ENCODE assay signal across 8 cellular contexts in genomic region chrX:39242187-39242586, GRCh38.
DNase-seq lines count a peak whose midpoint lies in the region; ATAC-seq and TF ChIP-seq lines count a peak whose summit lies in the region.

No MANE protein-coding gene starts in this region.

- DNase-seq in EH (ENCODE audit: low read depth), result peak; percentile 4
- DNase-seq in KBM-7, result peak; percentile 53
- no peak for DNase-seq in RWPE2 (ENCODE audit: low spot score)
- no peak for DNase-seq in glutamatergic neuron
- DNase-seq in thyroid gland, result peak; percentile 9 to 23
- no peak for DNase-seq in ACHN
- DNase-seq in DMS114 treated with DMSO at 0.1 percent for 48 hours (lab: John Stamatoyannopoulos, UW; ENCODE audit: unreplicated experiment), result no peak
- no peak for DNase-seq in HuH-7.5 (ENCODE audit: low spot score)

- 60 to 81% methylated on average over 1 of the region's 1 CpG for WGBS in thyroid gland, 2 donors

- TF ChIP-seq CTCF in RWPE2 (IDR thresholded peaks at IDR 0.05; ENCODE audit: poor library complexity, severe bottlenecking), result peak; percentile 49
- TF ChIP-seq CTCF in glutamatergic neuron (IDR thresholded peaks at IDR 0.05; ENCODE audit: partially characterized antibody, unreplicated experiment), result peak; percentile 52
- TF ChIP-seq CTCF in thyroid gland (IDR thresholded peaks at IDR 0.05), result peak in 3 of 6 experiments; percentile 34 to 47 (median 43)

- H3K9me3 Mint-ChIP-seq in glutamatergic neuron (ENCODE audit: unreplicated experiment), result peaks cover 1% of the 10 kb centered on the region

- H3K36me3 Mint-ChIP-seq in glutamatergic neuron (ENCODE audit: unreplicated experiment), result no peaks in the 10 kb centered on the region

- peak; percentile 62; the same call in 1 of the 3 replicates for ATAC-seq in RWPE2 (ENCODE audit: low read depth)

- H3K27ac ChIP-seq in RWPE2 (ENCODE audit: poor library complexity, severe bottlenecking) (no peak overlapping the region), thyroid gland (no peak overlapping the region)

- intact Hi-C loops in thyroid gland (cut with DNase I), result no loop called here

- no peak overlapping the region for H3K27ac Mint-ChIP-seq in glutamatergic neuron (ENCODE audit: unreplicated experiment)

- H3K27me3 ChIP-seq in RWPE2 (ENCODE audit: insufficient read depth, poor library complexity, severe bottlenecking) (no peaks in the 10 kb centered on the region), thyroid gland (no peaks in the 10 kb centered on the region)

- H3K36me3 ChIP-seq in RWPE2 (ENCODE audit: low read depth), result no peaks in the 10 kb centered on the region
- H3K36me3 ChIP-seq in thyroid gland, result no peaks in the 10 kb centered on the region

- no peaks in the 10 kb centered on the region for H3K27me3 Mint-ChIP-seq in glutamatergic neuron (ENCODE audit: unreplicated experiment)

- H3K4me3 ChIP-seq in RWPE2 (ENCODE audit: severe bottlenecking) (no peak overlapping the region), thyroid gland (replicated peaks in 1 of 3) (no peak overlapping the region)

- no peaks in the 10 kb centered on the region for H3K4me1 Mint-ChIP-seq in glutamatergic neuron (ENCODE audit: low read depth, unreplicated experiment)

- in situ Hi-C loops in KBM-7 (cut with MboI; ENCODE audit: low pct_unique_long_range_greater_than_20kb, low sequenced_read_pairs), result no loop called here
- in situ Hi-C loops in ACHN (cut with HindIII; ENCODE audit: low pct_ligation_motif_present, low pct_unique_long_range_greater_than_20kb, low sequenced_read_pairs), result no loop called here

- no peaks in the 10 kb centered on the region for H3K9me3 ChIP-seq in RWPE2 (ENCODE audit: severe bottlenecking)
- H3K9me3 ChIP-seq in thyroid gland, result no peaks in the 10 kb centered on the region

- no peak for TF ChIP-seq POLR2A in thyroid gland (IDR thresholded peaks at IDR 0.05)

- H3K4me3 Mint-ChIP-seq in glutamatergic neuron (ENCODE audit: unreplicated experiment), result no peak overlapping the region

- H3K4me1 ChIP-seq in RWPE2 (ENCODE audit: insufficient read depth, poor library complexity, severe bottlenecking) (no peaks in the 10 kb centered on the region), thyroid gland (no peaks in the 10 kb centered on the region)

Comparison
In these comparisons a context has a peak if more than half of its experiments do, and no peak if none do; other contexts are left out.
1. DNase-seq: peak in EH (single experiment), KBM-7 (single experiment) and thyroid gland (2 of 2); none in RWPE2 (single experiment), glutamatergic neuron (single experiment), ACHN (single experiment), DMS114 treated with DMSO at 0.1 percent for 48 hours (single experiment) and HuH-7.5 (single experiment).